8 cellular contexts compared by ENCODE assay signal in genomic region chr15:34367128-34368081, GRCh38. TPM values are rescaled to one million over a fixed set of nuclear protein-coding genes. Genes with fewer than 3 reads are reported as not detected.
DNase-seq lines count a peak whose midpoint lies in the region; ATAC-seq, FAIRE-seq and TF ChIP-seq lines count a peak whose summit lies in the region.

Gene LPCAT4 (minus strand): TSS chr15:34367196. CDS start chr15:34367100, 96 bp downstream.

- intact Hi-C loops in left ventricle myocardium superior (cut with micrococcal nuclease), result no loop called here

- FAIRE-seq in urothelium cell line (lab: Jason Lieb, UNC), result no peak

- TF ChIP-seq POLR2A in GM15510 (IDR thresholded peaks at IDR 0.05; ENCODE audit: borderline replicate concordance, extremely low read depth, insufficient read length), result peak; percentile 85

- H3K4me1 Mint-ChIP-seq in T-helper 17 cell, result peaks cover 40% of the 10 kb centered on the region

- H3K4me3 Mint-ChIP-seq in T-helper 17 cell, result peak within 1 kb of the TSS; percentile 98

- DNase-seq in NCI-H146 (lab: John Stamatoyannopoulos, UW), result peak; percentile 86
- peak; percentile 84 to 86 (median 85) for DNase-seq in T-helper 17 cell
- DNase-seq in amygdala (lab: John Stamatoyannopoulos, UW), result peak in 55 of 56 donors; percentile 34 to 90 (median 76)
- peak; percentile 94 for DNase-seq in left ventricle myocardium superior
- DNase-seq in pulmonary artery endothelial cell (ENCODE audit: low read depth, low spot score), result peak; percentile 47
- peak; percentile 94 for DNase-seq in urothelium cell line (ENCODE audit: low spot score)

- ATAC-seq in HG02870 (IDR thresholded peaks at IDR 0.05; ENCODE audit: unreplicated experiment), result peak; percentile 60
- ATAC-seq in T-helper 17 cell, result peak; percentile 88
- ATAC-seq in left ventricle myocardium superior, result peak; percentile 93

- no peaks in the 10 kb centered on the region for H3K27me3 Mint-ChIP-seq in T-helper 17 cell

- no peaks in the 10 kb centered on the region for H3K9me3 ChIP-seq in T-helper 17 cell (ENCODE audit: control insufficient read depth, low read length, poor library complexity, severe bottlenecking)

- peak within 1 kb of the TSS; percentile 88 for H3K27ac Mint-ChIP-seq in T-helper 17 cell

- no peaks in the 10 kb centered on the region for H3K36me3 Mint-ChIP-seq in T-helper 17 cell (ENCODE audit: low read depth)

RNA-seq across cellular contexts. Expression of gene LPCAT4, which starts in this region (rescaled TPM):
- total RNA-seq in T-helper 17 cell (10 to 100 TPM; 93.2 to 99.0 TPM), left ventricle myocardium superior (103 TPM), pulmonary artery endothelial cell (6.7 and 9.3 TPM in 2 replicates)

Comparison
In these comparisons a context has a peak if more than half of its experiments do, and no peak if none do; other contexts are left out.
1. Peak in every context shown above with its lines: DNase-seq and ATAC-seq.